In the genomic region with DNA sequence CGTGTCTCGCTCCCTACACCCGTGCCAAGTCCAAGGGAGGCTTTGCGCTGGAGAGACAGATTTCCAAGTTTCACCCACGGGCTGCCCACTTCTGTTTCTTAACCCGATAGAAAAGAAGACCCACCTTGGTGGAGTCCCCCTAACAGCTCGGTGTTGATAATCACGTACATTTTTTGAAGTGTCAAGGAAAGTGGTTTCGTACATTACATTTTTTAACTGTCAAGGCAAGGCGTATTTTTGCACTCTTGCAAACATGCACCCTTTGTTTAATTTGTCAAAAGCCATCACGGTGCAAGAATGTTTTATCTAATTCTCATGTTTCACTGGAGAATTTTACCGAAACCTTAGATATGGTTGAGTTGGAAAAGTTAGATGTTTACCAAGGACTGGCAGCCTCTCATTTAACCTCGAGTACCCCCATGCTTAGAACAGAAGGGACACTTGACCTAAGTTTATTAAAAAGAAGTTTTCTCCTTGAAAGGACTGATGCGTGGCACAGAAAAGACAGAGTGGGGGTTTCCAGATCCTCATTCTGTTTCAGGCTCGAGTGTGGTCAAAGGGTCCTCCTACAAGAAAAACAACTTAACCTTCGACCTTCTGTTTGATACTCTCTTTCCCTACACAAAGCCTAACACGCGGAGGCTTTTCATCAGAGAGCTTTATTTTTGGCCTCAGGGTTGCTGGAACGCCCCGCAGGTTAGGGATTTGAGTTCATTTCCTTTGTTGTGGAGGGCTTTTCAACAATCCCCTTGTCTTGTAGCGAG, we compare ENCODE assay signal across 8 cellular contexts. TPM values are rescaled to one million over a fixed set of nuclear protein-coding genes. Genes with fewer than 3 reads are reported as not detected.
DNase-seq lines count a peak whose midpoint lies in the region; ATAC-seq and TF ChIP-seq lines count a peak whose summit lies in the region.

No MANE protein-coding gene starts in this region.

- intact Hi-C loops in psoas muscle (cut with DNase I) = no loop called here

- in situ Hi-C loops in G401 (cut with HindIII; ENCODE audit: low sequenced_read_pairs) = no loop called here

- H3K36me3 ChIP-seq in Peyer's patch (no peaks in the 10 kb centered on the region), fibroblast of lung (ENCODE audit: control insufficient read depth, insufficient read depth, low read length) (no peaks in the 10 kb centered on the region), psoas muscle (ENCODE audit: insufficient read depth in 1 of 2, low read depth in 1 of 2) (no peaks in the 10 kb centered on the region)

- DNase-seq in G401 (ENCODE audit: low spot score) = peak; percentile 20
- no peak for DNase-seq in Peyer's patch
- peak; percentile 37 to 51 for DNase-seq in fibroblast of lung (ENCODE audit: low read depth in 2 of 2)
- no peak for DNase-seq in psoas muscle
- no peak for DNase-seq in cerebellar nuclear complex (lab: John Stamatoyannopoulos, UW)
- DNase-seq in HK-2 (ENCODE audit: unreplicated experiment) = no peak
- DNase-seq in AG20443 (ENCODE audit: low spot score) = no peak

- peak overlapping the region; percentile 56 for H3K9ac ChIP-seq in fibroblast of lung (ENCODE audit: insufficient read depth, low read length)

- peak overlapping the region; percentile 34 for H2AFZ ChIP-seq in fibroblast of lung (ENCODE audit: low read length)

- peaks cover 0 to 13% (median 0%) of the 10 kb centered on the region in 4 donors for H3K4me1 ChIP-seq in Peyer's patch
- peaks cover 23% of the 10 kb centered on the region for H3K4me1 ChIP-seq in fibroblast of lung (ENCODE audit: control insufficient read depth, extremely low read depth, insufficient read depth, low read length)
- H3K4me1 ChIP-seq in psoas muscle = peaks cover 8% of the 10 kb centered on the region

- H3K4me3 ChIP-seq in Peyer's patch (peak overlapping the region in 3 of 4 donors; percentile 9 to 53 (median 47)), fibroblast of lung (replicated peaks in 1 of 4; ENCODE audit: control extremely low read depth in 1 of 4, insufficient read depth in 1 of 4, low read depth in 3 of 4, low read length in 4 of 4) (peak overlapping the region; percentile 49 to 86 (median 65)), psoas muscle (peak overlapping the region; percentile 66)

- no peak for ATAC-seq in psoas muscle
- ATAC-seq in GM18873 (IDR thresholded peaks at IDR 0.05; ENCODE audit: low FRiP score, unreplicated experiment) = no peak

- H3K9me3 ChIP-seq in Peyer's patch (no peaks in the 10 kb centered on the region), fibroblast of lung (ENCODE audit: control insufficient read depth, insufficient read depth, low read depth, low read length) (no peaks in the 10 kb centered on the region), psoas muscle (no peaks in the 10 kb centered on the region)

- H4K20me1 ChIP-seq in fibroblast of lung (ENCODE audit: control insufficient read depth, extremely low read depth, insufficient read depth, low read length) = no peaks in the 10 kb centered on the region

- TF ChIP-seq POLR2A in Peyer's patch (IDR thresholded peaks at IDR 0.05) = no peak

- H3K4me2 ChIP-seq in fibroblast of lung (ENCODE audit: extremely low read depth, insufficient read depth, low read length) = peak overlapping the region; percentile 80

- no peak for TF ChIP-seq CTCF in Peyer's patch (IDR thresholded peaks at IDR 0.05)
- TF ChIP-seq CTCF in fibroblast of lung (conservative IDR thresholded peaks at IDR 0.05 in 1 of 2, IDR thresholded peaks at IDR 0.05 in 1 of 2; ENCODE audit: low read depth in 1 of 2, low read length in 2 of 2) = no peak
- TF ChIP-seq CTCF in psoas muscle (IDR thresholded peaks at IDR 0.05) = no peak

- no peaks in the 10 kb centered on the region for H3K79me2 ChIP-seq in fibroblast of lung (ENCODE audit: control insufficient read depth, insufficient read depth, low read length)

- WGBS in psoas muscle, 3 donors = 18 to 26% (median 25%) methylated on average over 21 of the region's 21 CpGs

- H3K27me3 ChIP-seq in Peyer's patch (no peaks in the 10 kb centered on the region), fibroblast of lung (ENCODE audit: control insufficient read depth, insufficient read depth, low read length) (no peaks in the 10 kb centered on the region), psoas muscle (ENCODE audit: insufficient read depth in 3 of 3, low read length in 2 of 3) (peaks cover 0 to 1% (median 0%) of the 10 kb centered on the region in 3 donors)

- H3K27ac ChIP-seq in Peyer's patch = peak overlapping the region in 2 of 4 donors; percentile 19 to 49
- no peak overlapping the region for H3K27ac ChIP-seq in fibroblast of lung (ENCODE audit: insufficient read depth, low read length)
- peak overlapping the region; percentile 7 for H3K27ac ChIP-seq in psoas muscle

RNA-seq across cellular contexts. Expression of a gene that starts 0.9 kb away (rescaled TPM):
- 10.3 and 13.9 TPM in 2 replicates for total RNA-seq in G401 (2014; rRNA removed; shearing (Covaris generic))
- total RNA-seq in Peyer's patch = 10 to 100 TPM in 1 of 4 donors, 1 to 10 TPM in 3; 1.1 to 38.0 (median 1.4) TPM
- 6.6 and 14.1 TPM in 2 replicates for total RNA-seq in fibroblast of lung
- polyA plus RNA-seq in fibroblast of lung = 13.7 and 25.9 TPM in 2 replicates
- polyA plus RNA-seq in fibroblast of lung (2012) = 5.8 and 13.3 TPM in 2 replicates
- 16.2 and 29.8 TPM in 2 replicates for polyA minus RNA-seq in fibroblast of lung (ENCODE audit: low replicate concordance)
- total RNA-seq in psoas muscle = 1 to 10 TPM in 3 of 4 donors, under 1 TPM in 1; 0.84 to 5.9 (median 1.8) TPM
- polyA plus RNA-seq in psoas muscle = under 1 TPM; 0.04 to 0.38 (median 0.16) TPM

RNA-seq across cellular contexts. Expression of a gene that starts 40.5 kb away (rescaled TPM):
- 28.9 and 32.0 TPM in 2 replicates for total RNA-seq in G401 (2014; rRNA removed; shearing (Covaris generic))
- total RNA-seq in Peyer's patch (100 to 1,000 TPM in 1 of 4 donors, 10 to 100 TPM in 3; 11.0 to 105 (median 13.4) TPM), fibroblast of lung (12.2 and 15.9 TPM in 2 replicates), psoas muscle (10 to 100 TPM in 3 of 4 donors, 1 to 10 TPM in 1; 6.2 to 20.6 (median 18.3) TPM)
- polyA plus RNA-seq in fibroblast of lung (15.2 and 15.5 TPM in 2 replicates), psoas muscle (10 to 100 TPM in 2 of 3 donors, 1 to 10 TPM in 1; 8.8 to 15.9 (median 11.0) TPM)
- 12.1 and 12.4 TPM in 2 replicates for polyA plus RNA-seq in fibroblast of lung (2012)
- polyA minus RNA-seq in fibroblast of lung (ENCODE audit: low replicate concordance) = 3.9 and 4.7 TPM in 2 replicates

Comparison
In these comparisons a context has a peak if more than half of its experiments do, and no peak if none do; other contexts are left out.
1. DNase-seq: peak in G401 (single experiment) and fibroblast of lung (2 of 2); none in Peyer's patch (0 of 3), psoas muscle (0 of 2), cerebellar nuclear complex (0 of 2), HK-2 (single experiment) and AG20443 (single experiment).
2. Peak in every context shown above with its lines, with median percentiles within 50 percentile points of each other: H3K4me3 ChIP-seq.